1 cellular context compared by ENCODE assay signal in the genomic region with DNA sequence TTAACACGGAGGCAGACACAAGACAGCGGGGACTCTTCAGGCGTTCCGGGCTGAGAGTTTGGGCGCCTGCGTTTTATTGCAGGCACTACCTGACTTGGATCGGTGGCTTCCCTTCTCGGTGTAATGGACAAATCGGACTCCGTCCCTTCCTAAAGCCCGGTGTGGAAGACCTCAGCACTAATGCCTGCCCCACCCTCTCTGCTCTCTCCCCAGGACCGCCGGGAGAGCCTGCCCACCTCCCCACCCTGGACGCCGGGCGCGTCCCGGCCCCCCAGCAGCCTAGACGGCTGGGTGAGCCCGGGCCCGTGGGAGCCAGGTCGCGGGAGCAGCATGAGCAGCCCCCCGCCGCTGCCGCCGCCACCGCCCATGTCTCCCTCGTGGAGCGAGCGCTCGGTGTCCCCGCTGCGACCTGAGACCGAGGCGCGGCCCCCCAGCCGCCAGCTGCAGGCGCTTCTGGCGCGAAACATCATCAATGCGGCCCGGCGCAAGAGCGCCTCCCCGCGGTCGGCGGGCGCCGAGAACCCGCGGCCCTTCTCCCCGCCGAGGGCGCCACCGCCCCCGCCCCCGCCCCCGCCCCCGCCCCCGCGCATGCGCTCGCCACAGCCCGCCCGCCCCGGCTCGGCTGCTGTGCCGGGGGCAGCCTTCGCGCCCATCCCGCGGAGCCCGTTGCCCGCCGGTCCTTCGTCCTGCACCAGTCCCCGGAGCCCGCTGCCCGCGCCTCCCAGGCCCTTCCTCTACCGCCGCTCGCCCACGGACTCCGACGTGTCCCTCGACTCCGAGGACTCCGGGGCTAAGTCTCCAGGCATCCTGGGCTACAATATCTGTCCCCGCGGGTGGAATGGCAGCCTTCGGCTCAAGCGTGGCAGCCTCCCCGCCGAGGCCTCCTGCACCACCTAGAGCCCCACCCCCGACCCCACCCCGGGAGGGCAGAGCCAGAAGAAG.
TF ChIP-seq lines count a peak whose summit lies in the region.

No MANE protein-coding gene starts in this region.

TF ChIP-seq in H1, 55 proteins besides CTCF, POLR2A, EP300 and RAD21:
- TF ChIP-seq SIN3A (conservative IDR thresholded peaks at IDR 0.05 in 1 of 2, IDR thresholded peaks at IDR 0.05 in 1 of 2; ENCODE audit: low read depth in 1 of 2, low read length in 2 of 2) (0 out of 4 replicates have a peak, but pooled peaks have one; percentile 35 to 45), SUZ12 (IDR thresholded peaks at IDR 0.05; ENCODE audit: low read length) (no peak), ASH2L (IDR thresholded peaks at IDR 0.05; ENCODE audit: low read length) (no peak), NRF1 (IDR thresholded peaks at IDR 0.05; ENCODE audit: low read depth, low read length) (peak; percentile 45), CTBP2 (IDR thresholded peaks at IDR 0.05; ENCODE audit: borderline replicate concordance, insufficient read depth, insufficient read length, low read length) (peak; percentile 56), BCL11A (IDR thresholded peaks at IDR 0.05; ENCODE audit: low read depth in 2 of 2, low read length in 2 of 2) (no peak), PHF8 (conservative IDR thresholded peaks at IDR 0.05; ENCODE audit: low read depth, low read length) (peak; percentile 64; the same call in 1 of the 2 replicates), KDM4A (IDR thresholded peaks at IDR 0.05; ENCODE audit: low read depth, low read length, severe bottlenecking) (peak; percentile 63), TAF1 (IDR thresholded peaks at IDR 0.05; ENCODE audit: low read depth, low read length) (peak; percentile 44), FOSL1 (IDR thresholded peaks at IDR 0.05; ENCODE audit: insufficient read depth, low read depth, low read length) (no peak), TBP (IDR thresholded peaks at IDR 0.05; ENCODE audit: low read depth, low read length) (peak; percentile 16; the same call in 1 of the 2 replicates), CREB1 (IDR thresholded peaks at IDR 0.05) (peak; percentile 53; the same call in 1 of the 2 replicates), E2F6 (IDR thresholded peaks at IDR 0.05) (0 out of 2 replicates have a peak, but pooled peaks have one; percentile 44)
- TF ChIP-seq, protein P1, sequence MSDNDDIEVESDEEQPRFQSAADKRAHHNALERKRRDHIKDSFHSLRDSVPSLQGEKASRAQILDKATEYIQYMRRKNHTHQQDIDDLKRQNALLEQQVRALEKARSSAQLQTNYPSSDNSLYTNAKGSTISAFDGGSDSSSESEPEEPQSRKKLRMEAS (IDR thresholded peaks at IDR 0.05), result peak; percentile 59; the same call in 1 of the 2 replicates
- TF ChIP-seq, protein P2, sequence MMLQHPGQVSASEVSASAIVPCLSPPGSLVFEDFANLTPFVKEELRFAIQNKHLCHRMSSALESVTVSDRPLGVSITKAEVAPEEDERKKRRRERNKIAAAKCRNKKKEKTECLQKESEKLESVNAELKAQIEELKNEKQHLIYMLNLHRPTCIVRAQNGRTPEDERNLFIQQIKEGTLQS (IDR thresholded peaks at IDR 0.05; ENCODE audit: insufficient read depth, low read depth, low read length), result no peak
